Comparison of ENCODE assay signal across 25 cellular contexts in genomic region chr17:75507712-75508111, GRCh38. TPM values are rescaled to one million over a fixed set of nuclear protein-coding genes. Genes with fewer than 3 reads are reported as not detected.
DNase-seq lines count a peak whose midpoint lies in the region; TF ChIP-seq lines count a peak whose summit lies in the region.
"Had no signal": no experiment of that assay in that cellular context is flagged by ENCODE, and none has a peak within 500 bp of the region (broad histone marks: within the 10 kb centered on the region; RNA-seq: fewer than 3 reads in every experiment).

No MANE protein-coding gene starts in this region.

- H3K9me3 Mint-ChIP-seq in MCF 10A (ENCODE audit: unreplicated experiment) (no peaks in the 10 kb centered on the region), chondrocyte (ENCODE audit: low read depth) (no peaks in the 10 kb centered on the region)
- H3K9me3 Mint-ChIP-seq: activated naive CD4-positive, alpha-beta T cell treated with anti-CD3 and anti-CD28 coated beads, Interleukin-2, amount 10 ng/mL, durations not matched to agents 7 days and 5 days; effector memory CD8-positive, alpha-beta T cell; IgD-negative memory B cell; natural killer cell; T-cell had no signal

- no peaks in the 10 kb centered on the region for H3K79me2 ChIP-seq in parathyroid adenoma

- DNase-seq in breast epithelium (ENCODE audit: low spot score in 2 of 2) (no peak), MCF 10A (ENCODE audit: unreplicated experiment) (no peak), head of caudate nucleus (peak; percentile 79 to 96 (median 90)), tibial artery (no peak), chondrocyte (ENCODE audit: low spot score) (no peak), NCI-H510A (lab: John Stamatoyannopoulos, UW) (no peak), NCI-H146 treated with DMSO at 0.1 percent for 48 hours (lab: John Stamatoyannopoulos, UW; ENCODE audit: unreplicated experiment) (no peak)
- DNase-seq: activated CD4-positive, alpha-beta T cell treated with anti-CD3 and anti-CD28 coated beads, Interleukin-2, amount 50 U/mL, for 48 hours; activated naive CD4-positive, alpha-beta T cell treated with anti-CD3 and anti-CD28 coated beads, Interleukin-2, amount 10 ng/mL, durations not matched to agents 7 days and 5 days; activated T-cell treated with anti-CD3 and anti-CD28 coated beads, Interleukin-2, amount 50 U/mL, for 1 hour; brain microvascular endothelial cell; effector memory CD8-positive, alpha-beta T cell; GDM1; mammary epithelial cell; natural killer cell; NCI-H2081; NCI-H510A treated with DMSO at 0.1 percent for 48 hours; stimulated activated CD4-positive, alpha-beta T cell treated with anti-CD3 and anti-CD28 coated beads, Interleukin-1b, Interleukin-23, amount 100 ng/mL, for 48 hours; T-cell; trophoblast cell had no signal

- H3K36me3 ChIP-seq in breast epithelium (no peaks in the 10 kb centered on the region), parathyroid adenoma (ENCODE audit: control insufficient read depth, insufficient read depth, low read length) (no peaks in the 10 kb centered on the region), tibial artery (peaks cover 11 to 71% (median 44%) of the 10 kb centered on the region in 3 donors)
- H3K36me3 ChIP-seq: brain microvascular endothelial cell had no signal

- POLR2A ChIA-PET in MCF 10A (lab: Yijun Ruan, JAX): interaction anchor here (0.8 kb wide), 1 partner anchor 50 kb away, joined by 3 read pairs; no protein-coding TSS in a partner anchor

- no peak for TF ChIP-seq CTCF in breast epithelium (IDR thresholded peaks at IDR 0.05)
- TF ChIP-seq CTCF in MCF 10A (IDR thresholded peaks at IDR 0.05; ENCODE audit: unreplicated experiment): no peak
- no peak for TF ChIP-seq CTCF in parathyroid adenoma (IDR thresholded peaks at IDR 0.05)
- no peak for TF ChIP-seq CTCF in tibial artery (IDR thresholded peaks at IDR 0.05)
- TF ChIP-seq CTCF in chondrocyte (IDR thresholded peaks at IDR 0.05): no peak

- intact Hi-C loops in breast epithelium (cut with DNase I; ENCODE audit: low total_unique reads) (no loop called here), MCF 10A (cut with micrococcal nuclease) (no loop called here), head of caudate nucleus (cut with DNase I) (no loop called here), tibial artery (cut with DNase I; ENCODE audit: low total_unique reads) (no loop called here)

- no TSS peak for BruUV-seq in MCF 10A (replicated peaks; lab: Mats Ljungman, UMichigan)

- H3K27me3 Mint-ChIP-seq in MCF 10A (ENCODE audit: insufficient read depth, unreplicated experiment): no peaks in the 10 kb centered on the region
- H3K27me3 Mint-ChIP-seq in chondrocyte (ENCODE audit: low read depth): no peaks in the 10 kb centered on the region
- H3K27me3 Mint-ChIP-seq: effector memory CD8-positive, alpha-beta T cell; IgD-negative memory B cell; T-cell had no signal

- H3K27me3 ChIP-seq in breast epithelium (no peaks in the 10 kb centered on the region), parathyroid adenoma (ENCODE audit: control insufficient read depth, insufficient read depth, low read length) (no peaks in the 10 kb centered on the region), tibial artery (no peaks in the 10 kb centered on the region)
- H3K27me3 ChIP-seq: brain microvascular endothelial cell had no signal

- no peak for TF ChIP-seq POLR2A in breast epithelium (IDR thresholded peaks at IDR 0.05)

- H3K9ac ChIP-seq in parathyroid adenoma: no peak overlapping the region

- H3K4me1 Mint-ChIP-seq in MCF 10A (ENCODE audit: insufficient read depth, unreplicated experiment): peaks cover 10% of the 10 kb centered on the region
- peaks cover 31% of the 10 kb centered on the region for H3K4me1 Mint-ChIP-seq in chondrocyte (ENCODE audit: low read depth)
- H3K4me1 Mint-ChIP-seq: activated naive CD4-positive, alpha-beta T cell treated with anti-CD3 and anti-CD28 coated beads, Interleukin-2, amount 10 ng/mL, durations not matched to agents 7 days and 5 days; IgD-negative memory B cell; T-cell had no signal

- H3K27ac Mint-ChIP-seq in MCF 10A (ENCODE audit: low read depth, unreplicated experiment) (no peak overlapping the region), chondrocyte (ENCODE audit: unreplicated experiment) (no peak overlapping the region)
- H3K27ac Mint-ChIP-seq: activated naive CD4-positive, alpha-beta T cell treated with anti-CD3 and anti-CD28 coated beads, Interleukin-2, amount 10 ng/mL, durations not matched to agents 7 days and 5 days; effector memory CD8-positive, alpha-beta T cell; IgD-negative memory B cell; natural killer cell; T-cell had no signal

- no peak overlapping the region for H3K4me2 ChIP-seq in parathyroid adenoma (ENCODE audit: low read length)

- H3K4me1 ChIP-seq in breast epithelium (peaks cover 0 to 10% of the 10 kb centered on the region in 2 donors), parathyroid adenoma (peaks cover 13% of the 10 kb centered on the region), tibial artery (peaks cover 0 to 50% (median 40%) of the 10 kb centered on the region in 4 donors)

- peaks cover 31% of the 10 kb centered on the region for H3K36me3 Mint-ChIP-seq in MCF 10A (ENCODE audit: insufficient read depth, unreplicated experiment)
- H3K36me3 Mint-ChIP-seq in chondrocyte (ENCODE audit: low read depth): peaks cover 7% of the 10 kb centered on the region
- H3K36me3 Mint-ChIP-seq: activated naive CD4-positive, alpha-beta T cell treated with anti-CD3 and anti-CD28 coated beads, Interleukin-2, amount 10 ng/mL, durations not matched to agents 7 days and 5 days; IgD-negative memory B cell; natural killer cell; T-cell had no signal

- CTCF ChIA-PET in MCF 10A (lab: Yijun Ruan, JAX): interaction anchor here (0.6 to 1.2 kb wide), 2 partner anchors 116 to 125 kb away, joined by 3 read pairs; no protein-coding TSS in a partner anchor

- peak overlapping the region; percentile 62 to 95 for H3K27ac ChIP-seq in breast epithelium
- H3K27ac ChIP-seq in parathyroid adenoma: peak overlapping the region; percentile 80
- H3K27ac ChIP-seq in tibial artery: peak overlapping the region; percentile 48 to 93
- H3K27ac ChIP-seq: 22Rv1, brain microvascular endothelial cell, VCaP had no signal

- H3K4me3 Mint-ChIP-seq in MCF 10A (ENCODE audit: unreplicated experiment) (no peak overlapping the region), chondrocyte (ENCODE audit: unreplicated experiment) (no peak overlapping the region)
- H3K4me3 Mint-ChIP-seq: activated naive CD4-positive, alpha-beta T cell treated with anti-CD3 and anti-CD28 coated beads, Interleukin-2, amount 10 ng/mL, durations not matched to agents 7 days and 5 days; effector memory CD8-positive, alpha-beta T cell; IgD-negative memory B cell; natural killer cell; T-cell had no signal

- H2AFZ ChIP-seq in parathyroid adenoma: no peak overlapping the region

- H3K4me3 ChIP-seq in breast epithelium (peak overlapping the region in 1 of 3 donors; percentile 54), parathyroid adenoma (ENCODE audit: low read depth, low read length) (no peak overlapping the region), tibial artery (no peak overlapping the region)
- H3K4me3 ChIP-seq: GM12878 had no signal

- H3K9me3 ChIP-seq in breast epithelium: no peaks in the 10 kb centered on the region
- H3K9me3 ChIP-seq in parathyroid adenoma (ENCODE audit: control insufficient read depth, low read length): no peaks in the 10 kb centered on the region
- no peaks in the 10 kb centered on the region for H3K9me3 ChIP-seq in tibial artery

RNA-seq across cellular contexts. Expression of gene CASKIN2, which starts 7.6 kb away (rescaled TPM):
- total RNA-seq in breast epithelium (10 to 100 TPM in 2 of 3 donors, 1 to 10 TPM in 1; 10.0 to 23.3 (median 14.6) TPM), MCF 10A (2022) (19.2 and 19.8 TPM in 2 replicates), chondrocyte (27.1 to 30.4 TPM (median 30.3 TPM) in 3 replicates)

RNA-seq across cellular contexts. Expression of gene TSEN54, which starts 8.6 kb away (rescaled TPM):
- total RNA-seq in breast epithelium: 10 to 100 TPM; 18.4 to 34.7 (median 31.2) TPM
- 13.3 and 15.6 TPM in 2 replicates for total RNA-seq in MCF 10A (2022)
- 11.0 to 14.6 TPM (median 12.2 TPM) in 3 replicates for total RNA-seq in chondrocyte

RNA-seq across cellular contexts. Expression of gene LLGL2, which starts 17.8 kb away (rescaled TPM):
- total RNA-seq in breast epithelium (10 to 100 TPM in 2 of 3 donors, 1 to 10 TPM in 1; 4.6 to 60.2 (median 52.4) TPM), MCF 10A (2022) (19.8 and 21.2 TPM in 2 replicates), chondrocyte (1.4 to 1.8 TPM (median 1.5 TPM) in 3 replicates)

RNA-seq across cellular contexts. Expression of gene TMEM94, which starts 51.3 kb away (rescaled TPM):
- total RNA-seq in breast epithelium (10 to 100 TPM; 45.1 to 62.5 (median 51.1) TPM), MCF 10A (2022) (42.8 and 46.5 TPM in 2 replicates), chondrocyte (45.6 to 52.3 TPM (median 49.5 TPM) in 3 replicates)

Comparison
In these comparisons a context has a peak if more than half of its experiments do, and no peak if none do; other contexts are left out.
1. DNase-seq: peak in head of caudate nucleus (42 of 42); none in breast epithelium (0 of 2), MCF 10A (single experiment), tibial artery (0 of 2), chondrocyte (single experiment), NCI-H510A (single experiment) and NCI-H146 treated with DMSO at 0.1 percent for 48 hours (single experiment).
2. Peak in every context shown above with its lines, with median percentiles within 50 percentile points of each other: H3K27ac ChIP-seq.